8 cellular contexts compared by ENCODE assay signal in genomic region chr10:114526497-114527238, GRCh38.
DNase-seq lines count a peak whose midpoint lies in the region; ATAC-seq and TF ChIP-seq lines count a peak whose summit lies in the region.

No MANE protein-coding gene starts in this region.

- intact Hi-C loops in activated CD8-positive, alpha-beta T cell treated with anti-CD3 and anti-CD28 coated beads for 36 hours (cut with micrococcal nuclease) = loop anchor here (1.0 to 5.0 kb wide), 2 partner anchors 15 to 34 kb away; no protein-coding TSS in a partner anchor

- H3K27me3 ChIP-seq in AG04450 (ENCODE audit: control insufficient read depth, insufficient read depth, low read length) = peaks cover 17% of the 10 kb centered on the region
- no peaks in the 10 kb centered on the region for H3K27me3 ChIP-seq in effector memory CD4-positive, alpha-beta T cell (replicated peaks; ENCODE audit: control insufficient read depth, insufficient read depth, low read length, poor library complexity, severe bottlenecking)

- peak; percentile 99 for ATAC-seq in HG03159 (IDR thresholded peaks at IDR 0.05; ENCODE audit: unreplicated experiment)
- peak; percentile 91 for ATAC-seq in activated CD8-positive, alpha-beta T cell treated with anti-CD3 and anti-CD28 coated beads for 36 hours

- POLR2A ChIA-PET in AG04450 (lab: Yijun Ruan, JAX) = interaction anchor here (0.5 kb wide), 1 partner anchor 359 kb away, joined by 3 read pairs; no protein-coding TSS in a partner anchor
- POLR2A ChIA-PET in activated CD8-positive, alpha-beta T cell treated with anti-CD3 and anti-CD28 coated beads for 36 hours (lab: Charles Lee) = interaction anchor here (0.7 to 15.9 kb wide), 13 partner anchors 9 to 256 kb away, joined by 3 to 251 read pairs (median 12); no protein-coding TSS in a partner anchor

- no peaks in the 10 kb centered on the region for H3K27me3 Mint-ChIP-seq in activated CD8-positive, alpha-beta T cell treated with anti-CD3 and anti-CD28 coated beads for 36 hours

- CTCF ChIA-PET in AG04450 (lab: Charles Lee) = interaction anchor here (1.1 to 2.7 kb wide), 5 partner anchors 55 to 353 kb away, joined by 3 to 10 read pairs (median 4); no protein-coding TSS in a partner anchor
- CTCF ChIA-PET in activated CD8-positive, alpha-beta T cell treated with anti-CD3 and anti-CD28 coated beads for 36 hours (lab: Charles Lee) = interaction anchor here (0.8 to 16.1 kb wide), 10 partner anchors 10 to 298 kb away, joined by 3 to 252 read pairs (median 10); no protein-coding TSS in a partner anchor

- peak; percentile 48 for TF ChIP-seq POLR2A in GM18951 (IDR thresholded peaks at IDR 0.05; ENCODE audit: extremely low read depth, insufficient read depth, insufficient read length)

- in situ Hi-C loops in GM18951 (cut with MboI; ENCODE audit: low sequenced_read_pairs, unreplicated experiment) = no loop called here

- peak overlapping the region; percentile 93 for H3K27ac Mint-ChIP-seq in activated CD8-positive, alpha-beta T cell treated with anti-CD3 and anti-CD28 coated beads for 36 hours

- H3K36me3 ChIP-seq in effector memory CD4-positive, alpha-beta T cell (ENCODE audit: control insufficient read depth, insufficient read depth, low read length) = no peaks in the 10 kb centered on the region
- no peaks in the 10 kb centered on the region for H3K36me3 ChIP-seq in mesodermal cell (ENCODE audit: control insufficient read depth, insufficient read depth, low read length)

- WGBS in mesodermal cell (ENCODE audit: insufficient coverage in 2 of 2), 2 experiments = 10% methylated on average over 15 of the region's 24 CpGs

- H3K4me3 ChIP-seq in AG04450 (ENCODE audit: low read depth, low read length) (peak overlapping the region; percentile 29), mesodermal cell (ENCODE audit: extremely low read depth, insufficient read depth, low read length, poor library complexity, severe bottlenecking) (peak overlapping the region; percentile 32)
- peak overlapping the region; percentile 54 for H3K4me3 ChIP-seq in effector memory CD4-positive, alpha-beta T cell (ENCODE audit: insufficient read depth, low read depth, low read length, poor library complexity, severe bottlenecking)

- no peak for TF ChIP-seq CTCF in AG04450 (IDR thresholded peaks at IDR 0.05; ENCODE audit: low read depth, low read length)
- TF ChIP-seq CTCF in activated CD8-positive, alpha-beta T cell treated with anti-CD3 and anti-CD28 coated beads for 36 hours (IDR thresholded peaks at IDR 0.05) = no peak

- H3K4me3 Mint-ChIP-seq in activated CD8-positive, alpha-beta T cell treated with anti-CD3 and anti-CD28 coated beads for 36 hours = peak overlapping the region; percentile 87

- DNase-seq in AG04450 (ENCODE audit: low read depth, low spot score) (no peak), NCI-H510A treated with DMSO at 0.1 percent for 48 hours (lab: John Stamatoyannopoulos, UW) (peak; percentile 96)
- peak; percentile 97 for DNase-seq in activated CD8-positive, alpha-beta T cell treated with anti-CD3 and anti-CD28 coated beads for 36 hours
- peak; percentile 82 to 85 (median 84) for DNase-seq in effector memory CD4-positive, alpha-beta T cell
- peak; percentile 70 to 83 for DNase-seq in stimulated activated CD8-positive, alpha-beta memory T cell treated with anti-CD3 and anti-CD28 coated beads, Interleukin-15, amount 100 ng/mL, for 4 hours (ENCODE audit: low read depth in 2 of 2)

- no peaks in the 10 kb centered on the region for H3K9me3 Mint-ChIP-seq in activated CD8-positive, alpha-beta T cell treated with anti-CD3 and anti-CD28 coated beads for 36 hours

- peaks cover 20% of the 10 kb centered on the region for H3K36me3 Mint-ChIP-seq in activated CD8-positive, alpha-beta T cell treated with anti-CD3 and anti-CD28 coated beads for 36 hours (ENCODE audit: low read depth)

- H3K9me3 ChIP-seq in AG04450 (ENCODE audit: control insufficient read depth, insufficient read depth, low read length) (no peaks in the 10 kb centered on the region), mesodermal cell (ENCODE audit: control insufficient read depth, low read length) (no peaks in the 10 kb centered on the region)
- no peaks in the 10 kb centered on the region for H3K9me3 ChIP-seq in effector memory CD4-positive, alpha-beta T cell (ENCODE audit: control insufficient read depth, low read length)

- H3K27ac ChIP-seq in AG04450 (ENCODE audit: low read depth, low read length) (no peak overlapping the region), mesodermal cell (ENCODE audit: low read depth, low read length, severe bottlenecking) (peak overlapping the region; percentile 51)
- peak overlapping the region; percentile 89 for H3K27ac ChIP-seq in effector memory CD4-positive, alpha-beta T cell (ENCODE audit: insufficient read depth, low read length, poor library complexity, severe bottlenecking)

- H3K4me1 Mint-ChIP-seq in activated CD8-positive, alpha-beta T cell treated with anti-CD3 and anti-CD28 coated beads for 36 hours (ENCODE audit: low read depth) = peaks cover 51% of the 10 kb centered on the region

- peaks cover 44% of the 10 kb centered on the region for H3K4me1 ChIP-seq in effector memory CD4-positive, alpha-beta T cell (ENCODE audit: control insufficient read depth, insufficient read depth, low read length, poor library complexity, severe bottlenecking)
- peaks cover 27% of the 10 kb centered on the region for H3K4me1 ChIP-seq in mesodermal cell (ENCODE audit: control insufficient read depth, insufficient read depth, low read length, poor library complexity, severe bottlenecking)
